In genomic region chr19:5966941-5967340, GRCh38 we compare ENCODE assay signal across 14 cellular contexts. TPM values are rescaled to one million over a fixed set of nuclear protein-coding genes. Genes with fewer than 3 reads are reported as not detected.
DNase-seq lines count a peak whose midpoint lies in the region; ATAC-seq and TF ChIP-seq lines count a peak whose summit lies in the region.
"Had no signal": no experiment of that assay in that cellular context is flagged by ENCODE, and none has a peak within 500 bp of the region (broad histone marks: within the 10 kb centered on the region; RNA-seq: fewer than 3 reads in every experiment).

No MANE protein-coding gene starts in this region.

- TF ChIP-seq CTCF in colonic mucosa (IDR thresholded peaks at IDR 0.05) (no peak), thyroid gland (IDR thresholded peaks at IDR 0.05) (no peak), tibial artery (IDR thresholded peaks at IDR 0.05) (no peak)

- H3K36me3 Mint-ChIP-seq in activated naive CD4-positive, alpha-beta T cell treated with anti-CD3 and anti-CD28 coated beads, Interleukin-2, amount 50 U/mL, for 72 hours = peaks cover 0 to 12% of the 10 kb centered on the region in 2 donors
- H3K36me3 Mint-ChIP-seq in activated naive CD4-positive, alpha-beta T cell treated with anti-CD3 and anti-CD28 coated beads, Interleukin-2, amount 10 ng/mL, durations not matched to agents 7 days and 5 days = peaks cover 15% of the 10 kb centered on the region

- no peaks in the 10 kb centered on the region for H3K27me3 Mint-ChIP-seq in activated naive CD4-positive, alpha-beta T cell treated with anti-CD3 and anti-CD28 coated beads, Interleukin-2, amount 10 ng/mL, durations not matched to agents 7 days and 5 days

- no peak overlapping the region for H3K4me3 Mint-ChIP-seq in activated naive CD4-positive, alpha-beta T cell treated with anti-CD3 and anti-CD28 coated beads, Interleukin-2, amount 10 ng/mL, durations not matched to agents 7 days and 5 days
- H3K4me3 Mint-ChIP-seq: activated T-helper 1 cell treated with anti-CD3 and anti-CD28 coated beads, Interleukin-12 subunit alpha, Interleukin-12 subunit beta, Interleukin-2, Interleukin-4 antibody, amounts not matched to agents 30 ng/mL and 10 ng/mL and 1 ng/mL, durations not matched to agents 14 hours and 24 hours and 36 hours had no signal

- no peaks in the 10 kb centered on the region for H3K9me3 Mint-ChIP-seq in activated naive CD4-positive, alpha-beta T cell treated with anti-CD3 and anti-CD28 coated beads, Interleukin-2, amount 50 U/mL, for 72 hours
- no peaks in the 10 kb centered on the region for H3K9me3 Mint-ChIP-seq in activated naive CD4-positive, alpha-beta T cell treated with anti-CD3 and anti-CD28 coated beads, Interleukin-2, amount 10 ng/mL, durations not matched to agents 7 days and 5 days
- H3K9me3 Mint-ChIP-seq: activated T-helper 1 cell treated with anti-CD3 and anti-CD28 coated beads, Interleukin-12 subunit alpha, Interleukin-12 subunit beta, Interleukin-2, Interleukin-4 antibody, amounts not matched to agents 30 ng/mL and 10 ng/mL and 1 ng/mL, durations not matched to agents 14 hours and 24 hours and 36 hours had no signal

- H3K4me1 ChIP-seq in colonic mucosa (peaks cover 13% of the 10 kb centered on the region), muscle layer of colon (ENCODE audit: insufficient read depth, low read length) (peaks cover 78% of the 10 kb centered on the region), thyroid gland (peaks cover 33 to 52% of the 10 kb centered on the region in 2 donors), tibial artery (peaks cover 0 to 60% (median 42%) of the 10 kb centered on the region in 4 donors)

- H3K9me3 ChIP-seq in colonic mucosa (no peaks in the 10 kb centered on the region), muscle layer of colon (ENCODE audit: low read length) (no peaks in the 10 kb centered on the region), thyroid gland (no peaks in the 10 kb centered on the region), tibial artery (no peaks in the 10 kb centered on the region)
- H3K9me3 ChIP-seq: breast epithelium had no signal

- H3K36me3 ChIP-seq in colonic mucosa (no peaks in the 10 kb centered on the region), muscle layer of colon (ENCODE audit: insufficient read depth, low read length) (peaks cover 5% of the 10 kb centered on the region), thyroid gland (no peaks in the 10 kb centered on the region), tibial artery (peaks cover 0 to 20% (median 0%) of the 10 kb centered on the region in 3 donors)
- H3K36me3 ChIP-seq: breast epithelium had no signal

- intact Hi-C loops in colonic mucosa (cut with DNase I) = loop anchor here (10.0 kb wide), 1 partner anchor 62 kb away; the partner anchor contains the start of genes NDUFA11 and VMAC
- intact Hi-C loops in thyroid gland (cut with DNase I) = loop anchor here (10.0 kb wide), 1 partner anchor 162 kb away; the partner anchor contains the start of gene NRTN
- intact Hi-C loops in tibial artery (cut with DNase I; ENCODE audit: low total_unique reads) = no loop called here

- WGBS in thyroid gland, 2 donors = 94% methylated on average over 9 of the region's 9 CpGs

- H3K27ac ChIP-seq in colonic mucosa (peak overlapping the region; percentile 11), muscle layer of colon (ENCODE audit: low read depth, low read length) (peak overlapping the region; percentile 74), thyroid gland (peak overlapping the region in 2 of 3 donors; percentile 91 to 95), tibial artery (no peak overlapping the region)
- H3K27ac ChIP-seq: WERI-Rb-1 had no signal

- no peak for ATAC-seq in activated naive CD4-positive, alpha-beta T cell treated with anti-CD3 and anti-CD28 coated beads, Interleukin-2, amount 50 U/mL, for 72 hours
- ATAC-seq in GM21717 (IDR thresholded peaks at IDR 0.05; ENCODE audit: unreplicated experiment) = no peak

- H3K4me3 ChIP-seq in colonic mucosa (no peak overlapping the region), muscle layer of colon (ENCODE audit: low read depth in 1 of 2, low read length in 2 of 2) (peak overlapping the region in 1 of 2 donors; percentile 33), thyroid gland (replicated peaks in 1 of 3) (no peak overlapping the region), tibial artery (no peak overlapping the region)
- H3K4me3 ChIP-seq: breast epithelium had no signal

- CTCF ChIA-PET in activated naive CD4-positive, alpha-beta T cell treated with anti-CD3 and anti-CD28 coated beads, Interleukin-2, amount 10 ng/mL, durations not matched to agents 7 days and 5 days (lab: Charles Lee) = interaction anchor here (0.5 to 4.0 kb wide), 5 partner anchors 10 to 613 kb away, joined by 3 to 26 read pairs (median 10); no protein-coding TSS in a partner anchor

- no peak for TF ChIP-seq POLR2A in thyroid gland (IDR thresholded peaks at IDR 0.05)

- no peaks in the 10 kb centered on the region for H3K27me3 ChIP-seq in colonic mucosa
- H3K27me3 ChIP-seq in muscle layer of colon (ENCODE audit: control insufficient read depth in 1 of 2, insufficient read depth in 2 of 2, low read length in 2 of 2) = no peaks in the 10 kb centered on the region
- no peaks in the 10 kb centered on the region for H3K27me3 ChIP-seq in thyroid gland
- no peaks in the 10 kb centered on the region for H3K27me3 ChIP-seq in tibial artery
- H3K27me3 ChIP-seq: breast epithelium had no signal

- no peak for DNase-seq in activated naive CD4-positive, alpha-beta T cell treated with anti-CD3 and anti-CD28 coated beads, Interleukin-2, amount 50 U/mL, for 72 hours (ENCODE audit: low spot score in 2 of 2)
- no peak for DNase-seq in activated naive CD4-positive, alpha-beta T cell treated with anti-CD3 and anti-CD28 coated beads, Interleukin-2, amount 10 ng/mL, durations not matched to agents 7 days and 5 days
- no peak for DNase-seq in colonic mucosa
- DNase-seq in thyroid gland = no peak
- no peak for DNase-seq in dermis blood vessel endothelial cell
- no peak for DNase-seq in tibial artery
- DNase-seq: DMS53, NCI-H1048, NCI-H226, WERI-Rb-1 had no signal

- no peak overlapping the region for H3K9ac ChIP-seq in colonic mucosa (ENCODE audit: low read depth in 2 of 2, low read length in 2 of 2)
- peak overlapping the region; percentile 29 for H3K9ac ChIP-seq in muscle layer of colon (ENCODE audit: low read length)

- peaks cover 81% of the 10 kb centered on the region for H3K4me1 Mint-ChIP-seq in activated naive CD4-positive, alpha-beta T cell treated with anti-CD3 and anti-CD28 coated beads, Interleukin-2, amount 10 ng/mL, durations not matched to agents 7 days and 5 days

- peak overlapping the region; percentile 74 to 81 for H3K27ac Mint-ChIP-seq in activated naive CD4-positive, alpha-beta T cell treated with anti-CD3 and anti-CD28 coated beads, Interleukin-2, amount 50 U/mL, for 72 hours
- no peak overlapping the region for H3K27ac Mint-ChIP-seq in activated naive CD4-positive, alpha-beta T cell treated with anti-CD3 and anti-CD28 coated beads, Interleukin-2, amount 10 ng/mL, durations not matched to agents 7 days and 5 days
- H3K27ac Mint-ChIP-seq: activated T-helper 1 cell treated with anti-CD3 and anti-CD28 coated beads, Interleukin-12 subunit alpha, Interleukin-12 subunit beta, Interleukin-2, Interleukin-4 antibody, amounts not matched to agents 30 ng/mL and 10 ng/mL and 1 ng/mL, durations not matched to agents 14 hours and 24 hours and 36 hours had no signal

RNA-seq across cellular contexts. Expression of gene RANBP3, which starts 11.0 kb away (rescaled TPM):
- total RNA-seq in activated naive CD4-positive, alpha-beta T cell treated with anti-CD3 and anti-CD28 coated beads, Interleukin-2, amount 50 U/mL, for 72 hours = 100 to 1,000 TPM in 1 of 2 donors, 10 to 100 TPM in 1; 89.6 to 112 TPM
- total RNA-seq in colonic mucosa (10 to 100 TPM; 52.1 to 62.7 TPM), thyroid gland (100 to 1,000 TPM in 1 of 4 donors, 10 to 100 TPM in 3; 57.8 to 148 (median 82.7) TPM), dermis blood vessel endothelial cell (39.0 and 51.2 TPM in 2 replicates)

RNA-seq across cellular contexts. Expression of gene CAPS, which starts 52.9 kb away (rescaled TPM):
- total RNA-seq in activated naive CD4-positive, alpha-beta T cell treated with anti-CD3 and anti-CD28 coated beads, Interleukin-2, amount 50 U/mL, for 72 hours = 1 to 10 TPM; 5.1 to 6.0 TPM
- total RNA-seq in colonic mucosa (10 to 100 TPM in 1 of 2 donors, 1 to 10 TPM in 1; 9.3 to 15.0 TPM), thyroid gland (10 to 100 TPM in 3 of 4 donors, 1 to 10 TPM in 1; 9.0 to 48.8 (median 26.3) TPM), dermis blood vessel endothelial cell (2.6 and 3.7 TPM in 2 replicates)

Comparison
In these comparisons a context has a peak if more than half of its experiments do, and no peak if none do; other contexts are left out.
1. H3K27ac ChIP-seq: peak in colonic mucosa (single experiment), muscle layer of colon (single experiment) and thyroid gland (2 of 3); none in tibial artery (0 of 2).